7 cellular contexts compared by ENCODE assay signal in genomic region chr20:15236812-15237211, GRCh38.
DNase-seq lines count a peak whose midpoint lies in the region; ATAC-seq and TF ChIP-seq lines count a peak whose summit lies in the region.

No MANE protein-coding gene starts in this region.

- ATAC-seq in GM21526 (IDR thresholded peaks at IDR 0.05; ENCODE audit: low FRiP score, unreplicated experiment) (peak; percentile 84), WTC11 (peak; percentile 97), right lobe of liver (peak; percentile 82 to 97 (median 92))

- H3K36me3 ChIP-seq in right lobe of liver: no peaks in the 10 kb centered on the region

- no peaks in the 10 kb centered on the region for H3K4me1 ChIP-seq in right lobe of liver

- DNase-seq in GM10248 (ENCODE audit: extremely low spot score) (peak; percentile 25), Kasumi-1 (lab: John Stamatoyannopoulos, UW) (peak; percentile 41 to 51), WTC11 (ENCODE audit: low spot score) (peak; percentile 60), right lobe of liver (peak; percentile 23 to 58 (median 53)), amniotic stem cell (lab: John Stamatoyannopoulos, UW) (no peak)
- DNase-seq in activated naive CD4-positive, alpha-beta T cell treated with Interleukin-2 at 50 U/mL for 16 hours: no peak

- no peaks in the 10 kb centered on the region for H3K9me3 Mint-ChIP-seq in WTC11

- no peak for TF ChIP-seq POLR2A in right lobe of liver (IDR thresholded peaks at IDR 0.05)

- 0% methylated on average over 1 of the region's 1 CpG for WGBS in right lobe of liver (ENCODE audit: insufficient coverage, low coverage, low lambda C conversion rate, missing lambda C conversion rate)

- H3K36me3 Mint-ChIP-seq in WTC11: no peaks in the 10 kb centered on the region

- intact Hi-C loops in right lobe of liver (cut with DNase I): no loop called here

- POLR2A ChIA-PET in GM10248 (lab: Yijun Ruan, JAX): no interaction called here
- POLR2A ChIA-PET in WTC11 (lab: Charles Lee): no interaction called here

- no peak overlapping the region for H3K27ac ChIP-seq in right lobe of liver

- no peaks in the 10 kb centered on the region for H3K27me3 ChIP-seq in right lobe of liver

- H3K4me3 Mint-ChIP-seq in WTC11: no peak overlapping the region

- no peak overlapping the region for H3K27ac Mint-ChIP-seq in WTC11

- no peak overlapping the region for H3K4me3 ChIP-seq in right lobe of liver

- no peaks in the 10 kb centered on the region for H3K9me3 ChIP-seq in right lobe of liver

- H3K4me1 Mint-ChIP-seq in WTC11: peaks cover 2% of the 10 kb centered on the region; the same call in 1 of the 2 replicates

- TF ChIP-seq CTCF in GM10248 (IDR thresholded peaks at IDR 0.05; ENCODE audit: control extremely low read depth, extremely low read depth, low read depth, missing control alignments): peak; percentile 39
- peak; percentile 54 for TF ChIP-seq CTCF in WTC11 (IDR thresholded peaks at IDR 0.05)
- TF ChIP-seq CTCF in right lobe of liver (IDR thresholded peaks at IDR 0.05): peak; percentile 51 to 69 (median 62)

- H3K27me3 Mint-ChIP-seq in WTC11 (ENCODE audit: low read depth): no peaks in the 10 kb centered on the region

- CTCF ChIA-PET in GM10248 (lab: Yijun Ruan, JAX): interaction anchor here (0.6 to 2.0 kb wide), 10 partner anchors 9 to 899 kb away, joined by 3 to 8 read pairs (median 3); partner anchors contain the start of gene FLRT3
- CTCF ChIA-PET in WTC11 (lab: Charles Lee): interaction anchor here (0.8 to 1.5 kb wide), 3 partner anchors 206 to 899 kb away, joined by 3 to 4 read pairs (median 4); partner anchors contain the start of gene FLRT3

TF ChIP-seq in WTC11, 78 proteins besides CTCF, POLR2A, EP300 and RAD21:
- TF ChIP-seq ZNF396 (CRISPR knock-in tag; IDR thresholded peaks at IDR 0.05; ENCODE audit: borderline replicate concordance): no peak
- 0 out of 2 replicates have a peak, but pooled peaks have one; percentile 35 for TF ChIP-seq FOXK1 (CRISPR knock-in tag; IDR thresholded peaks at IDR 0.05)

Comparison
In these comparisons a context has a peak if more than half of its experiments do, and no peak if none do; other contexts are left out.
1. DNase-seq: peak in GM10248 (single experiment), Kasumi-1 (2 of 2), WTC11 (single experiment) and right lobe of liver (3 of 3); none in amniotic stem cell (single experiment) and activated naive CD4-positive, alpha-beta T cell treated with Interleukin-2 at 50 U/mL for 16 hours (single experiment).
2. Peak in every context shown above with its lines, with median percentiles within 50 percentile points of each other: CTCF ChIP-seq and ATAC-seq.